In the genomic region with DNA sequence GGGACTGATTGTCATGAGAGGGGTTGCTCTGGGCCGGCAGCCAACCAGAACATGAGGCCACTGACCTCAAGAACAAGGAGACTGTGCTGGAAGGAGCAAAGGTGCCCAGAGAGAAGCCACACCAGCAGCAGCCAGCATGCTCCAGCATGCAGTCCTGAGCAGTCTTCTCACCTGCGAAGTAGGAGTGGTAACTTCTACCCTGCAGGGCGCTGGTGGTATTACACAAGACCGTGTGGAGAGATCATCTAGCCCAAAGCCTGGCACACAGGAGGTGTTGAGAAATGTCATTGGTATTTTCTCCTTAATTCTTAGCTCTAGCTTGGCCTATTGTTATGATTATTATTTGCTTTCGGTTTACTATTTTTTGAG, we compare ENCODE assay signal across 8 cellular contexts.
DNase-seq lines count a peak whose midpoint lies in the region; ATAC-seq and TF ChIP-seq lines count a peak whose summit lies in the region.

No MANE protein-coding gene starts in this region.

- no peak for TF ChIP-seq RAD21 in Ishikawa (IDR thresholded peaks at IDR 0.05; ENCODE audit: low read depth)

- DNase-seq in LoVo (ENCODE audit: low spot score) (no peak), NCI-H2107 treated with DMSO at 0.1 percent for 48 hours (lab: John Stamatoyannopoulos, UW; ENCODE audit: unreplicated experiment) (no peak), midbrain (lab: John Stamatoyannopoulos, UW) (no peak), EL (no peak)

- ATAC-seq in GM21381 (IDR thresholded peaks at IDR 0.05; ENCODE audit: unreplicated experiment) (peak; percentile 87), esophagus mucosa (peak; percentile 78)

- no peak for TF ChIP-seq EP300 in Ishikawa (IDR thresholded peaks at IDR 0.05; ENCODE audit: borderline replicate concordance)

- TF ChIP-seq CTCF in GM12874 (IDR thresholded peaks at IDR 0.05; ENCODE audit: insufficient read depth, low read depth, low read length) = peak; percentile 56; the same call in 1 of the 2 replicates

TF ChIP-seq in Ishikawa, 13 proteins besides CTCF, POLR2A, EP300 and RAD21:
- TF ChIP-seq CREB1 (IDR thresholded peaks at IDR 0.05; ENCODE audit: low read depth) = no peak
- TF ChIP-seq, protein P1, sequence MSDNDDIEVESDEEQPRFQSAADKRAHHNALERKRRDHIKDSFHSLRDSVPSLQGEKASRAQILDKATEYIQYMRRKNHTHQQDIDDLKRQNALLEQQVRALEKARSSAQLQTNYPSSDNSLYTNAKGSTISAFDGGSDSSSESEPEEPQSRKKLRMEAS (IDR thresholded peaks at IDR 0.05) = peak; percentile 39; the same call in 1 of the 2 replicates
TF ChIP-seq in Ishikawa: peak in this region for 1.
